Comparison of ENCODE assay signal across 1 cellular context in genomic region chr10:70600512-70601395, GRCh38.
TF ChIP-seq lines count a peak whose summit lies in the region.

No MANE protein-coding gene starts in this region.

TF ChIP-seq in H1, 55 proteins besides CTCF, POLR2A, EP300 and RAD21 (continued from another document):
- TF ChIP-seq NRF1 (IDR thresholded peaks at IDR 0.05; ENCODE audit: low read depth, low read length) (no peak), PHF8 (conservative IDR thresholded peaks at IDR 0.05; ENCODE audit: low read depth, low read length) (no peak), JUND (IDR thresholded peaks at IDR 0.05; ENCODE audit: low read length) (no peak), SP2 (IDR thresholded peaks at IDR 0.05; ENCODE audit: low read length) (no peak), E2F6 (IDR thresholded peaks at IDR 0.05) (no peak), BCL11A (IDR thresholded peaks at IDR 0.05; ENCODE audit: low read depth in 2 of 2, low read length in 2 of 2) (no peak)
- TF ChIP-seq, protein P1, sequence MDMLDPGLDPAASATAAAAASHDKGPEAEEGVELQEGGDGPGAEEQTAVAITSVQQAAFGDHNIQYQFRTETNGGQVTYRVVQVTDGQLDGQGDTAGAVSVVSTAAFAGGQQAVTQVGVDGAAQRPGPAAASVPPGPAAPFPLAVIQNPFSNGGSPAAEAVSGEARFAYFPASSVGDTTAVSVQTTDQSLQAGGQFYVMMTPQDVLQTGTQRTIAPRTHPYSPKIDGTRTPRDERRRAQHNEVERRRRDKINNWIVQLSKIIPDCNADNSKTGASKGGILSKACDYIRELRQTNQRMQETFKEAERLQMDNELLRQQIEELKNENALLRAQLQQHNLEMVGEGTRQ (IDR thresholded peaks at IDR 0.05; ENCODE audit: low read length), result no peak
TF ChIP-seq in H1: peak in this region for 0.
